In the genomic region with DNA sequence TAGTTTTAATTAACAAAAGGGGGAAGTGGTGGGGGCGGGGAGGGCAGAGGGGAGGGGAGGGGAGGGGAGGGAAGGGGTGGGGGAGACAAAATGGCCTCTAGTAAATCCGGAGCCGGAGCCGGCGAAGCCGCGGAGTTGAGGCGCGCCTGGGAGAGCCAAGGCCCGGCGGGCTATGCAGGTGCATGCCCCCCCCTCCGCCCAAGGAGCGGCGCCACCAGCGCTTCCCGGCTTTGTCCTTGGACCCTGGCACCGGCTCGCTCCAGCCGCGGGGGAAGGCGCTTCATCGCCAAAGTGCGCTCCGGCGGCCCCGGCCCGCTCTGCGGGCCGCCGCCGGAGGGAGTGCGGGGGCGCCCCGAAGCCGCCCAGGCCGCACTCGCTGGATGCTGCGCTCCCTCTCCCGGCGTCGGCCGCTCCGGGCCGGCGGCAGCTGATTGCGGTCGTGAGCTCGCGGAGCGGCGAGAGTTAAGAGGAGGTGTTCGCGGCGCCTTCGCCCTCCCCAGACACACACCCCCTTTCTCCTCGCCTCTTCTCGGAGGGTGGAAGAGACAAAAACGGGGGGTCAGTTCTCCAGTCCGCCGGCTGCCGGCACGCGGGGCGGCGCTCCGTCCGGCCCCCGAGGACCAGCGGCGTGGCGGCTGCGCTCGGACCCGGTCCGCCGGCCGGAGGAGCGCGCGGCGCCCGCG, we compare ENCODE assay signal across 8 cellular contexts. TPM values are rescaled to one million over a fixed set of nuclear protein-coding genes. Genes with fewer than 3 reads are reported as not detected.
DNase-seq lines count a peak whose midpoint lies in the region; ATAC-seq and TF ChIP-seq lines count a peak whose summit lies in the region.

A gene with protein sequence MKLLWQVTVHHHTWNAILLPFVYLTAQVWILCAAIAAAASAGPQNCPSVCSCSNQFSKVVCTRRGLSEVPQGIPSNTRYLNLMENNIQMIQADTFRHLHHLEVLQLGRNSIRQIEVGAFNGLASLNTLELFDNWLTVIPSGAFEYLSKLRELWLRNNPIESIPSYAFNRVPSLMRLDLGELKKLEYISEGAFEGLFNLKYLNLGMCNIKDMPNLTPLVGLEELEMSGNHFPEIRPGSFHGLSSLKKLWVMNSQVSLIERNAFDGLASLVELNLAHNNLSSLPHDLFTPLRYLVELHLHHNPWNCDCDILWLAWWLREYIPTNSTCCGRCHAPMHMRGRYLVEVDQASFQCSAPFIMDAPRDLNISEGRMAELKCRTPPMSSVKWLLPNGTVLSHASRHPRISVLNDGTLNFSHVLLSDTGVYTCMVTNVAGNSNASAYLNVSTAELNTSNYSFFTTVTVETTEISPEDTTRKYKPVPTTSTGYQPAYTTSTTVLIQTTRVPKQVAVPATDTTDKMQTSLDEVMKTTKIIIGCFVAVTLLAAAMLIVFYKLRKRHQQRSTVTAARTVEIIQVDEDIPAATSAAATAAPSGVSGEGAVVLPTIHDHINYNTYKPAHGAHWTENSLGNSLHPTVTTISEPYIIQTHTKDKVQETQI (minus strand): TSS at position 439 of the 683 bp plus-strand sequence. CDS start 797 bp downstream, outside the sequence.

- H3K36me3 Mint-ChIP-seq in CD14-positive monocyte = peaks cover 27 to 28% of the 10 kb centered on the region in 2 donors
- H3K36me3 Mint-ChIP-seq in activated CD8-positive, alpha-beta T cell treated with anti-CD3 and anti-CD28 coated beads for 36 hours (ENCODE audit: low read depth) = peaks cover 13% of the 10 kb centered on the region

- peak within 1 kb of the TSS in 4 of 7 donors; percentile 49 to 88 (median 75) for H3K27ac Mint-ChIP-seq in CD14-positive monocyte
- H3K27ac Mint-ChIP-seq in activated CD8-positive, alpha-beta T cell treated with anti-CD3 and anti-CD28 coated beads for 36 hours = no peak within 1 kb of the TSS

- peaks cover 6% of the 10 kb centered on the region for H3K27me3 ChIP-seq in mononuclear cell (ENCODE audit: insufficient read depth, low read length)
- H3K27me3 ChIP-seq in tibial nerve = no peaks in the 10 kb centered on the region

- DNase-seq in CD14-positive monocyte (ENCODE audit: low spot score) = no peak
- DNase-seq in activated CD8-positive, alpha-beta T cell treated with anti-CD3 and anti-CD28 coated beads for 36 hours = peak; percentile 43
- no peak for DNase-seq in tibial nerve (ENCODE audit: low spot score in 2 of 2)
- DNase-seq in cerebellar nuclear complex (lab: John Stamatoyannopoulos, UW) = no peak

- peak; percentile 47 for ATAC-seq in GM19351 (IDR thresholded peaks at IDR 0.05; ENCODE audit: unreplicated experiment)
- peak; percentile 56 for ATAC-seq in HG03432 (IDR thresholded peaks at IDR 0.05; ENCODE audit: unreplicated experiment)
- peak; percentile 26 for ATAC-seq in activated CD8-positive, alpha-beta T cell treated with anti-CD3 and anti-CD28 coated beads for 36 hours
- peak; percentile 25 for ATAC-seq in esophagus mucosa

- H3K4me3 ChIP-seq in mononuclear cell (ENCODE audit: low read length) (peak within 1 kb of the TSS; percentile 49), tibial nerve (peak within 1 kb of the TSS; percentile 39 to 72 (median 48))

- no peak for TF ChIP-seq POLR2A in tibial nerve (IDR thresholded peaks at IDR 0.05)

- peaks cover 0 to 10% (median 0%) of the 10 kb centered on the region in 3 donors for H3K36me3 ChIP-seq in tibial nerve

- H3K4me3 Mint-ChIP-seq in CD14-positive monocyte = peak within 1 kb of the TSS; percentile 87 to 90
- peak within 1 kb of the TSS; percentile 70 for H3K4me3 Mint-ChIP-seq in activated CD8-positive, alpha-beta T cell treated with anti-CD3 and anti-CD28 coated beads for 36 hours

- WGBS in tibial nerve, 2 donors = 0 to 1% methylated on average over 11 to 41 of the region's 83 CpGs

- H3K27me3 Mint-ChIP-seq in CD14-positive monocyte (ENCODE audit: low read depth in 3 of 3) = peaks cover 9 to 34% (median 21%) of the 10 kb centered on the region in 3 donors
- peaks cover 1% of the 10 kb centered on the region for H3K27me3 Mint-ChIP-seq in activated CD8-positive, alpha-beta T cell treated with anti-CD3 and anti-CD28 coated beads for 36 hours

- intact Hi-C loops in CD14-positive monocyte (cut with micrococcal nuclease) = loop anchor here in 1 of 2 donors (10.0 kb wide), 1 partner anchor 184 kb away; no protein-coding TSS in a partner anchor
- intact Hi-C loops in activated CD8-positive, alpha-beta T cell treated with anti-CD3 and anti-CD28 coated beads for 36 hours (cut with micrococcal nuclease) = loop anchor here (10.0 kb wide), 1 partner anchor 174 kb away; no protein-coding TSS in a partner anchor

- no peak for TF ChIP-seq EP300 in tibial nerve (IDR thresholded peaks at IDR 0.05)

- peak within 1 kb of the TSS; percentile 50 to 70 (median 58) for H3K27ac ChIP-seq in tibial nerve

- CTCF ChIA-PET in activated CD8-positive, alpha-beta T cell treated with anti-CD3 and anti-CD28 coated beads for 36 hours (lab: Charles Lee) = interaction anchor here (1.0 to 2.0 kb wide), 4 partner anchors 12 to 321 kb away, joined by 3 to 4 read pairs (median 4); no protein-coding TSS in a partner anchor

- POLR2A ChIA-PET in activated CD8-positive, alpha-beta T cell treated with anti-CD3 and anti-CD28 coated beads for 36 hours (lab: Charles Lee) = no interaction called here

- H3K4me1 ChIP-seq in mononuclear cell (ENCODE audit: insufficient read depth, low read length) (peaks cover 45% of the 10 kb centered on the region), tibial nerve (peaks cover 0 to 65% (median 13%) of the 10 kb centered on the region in 4 donors)

- H3K9me3 Mint-ChIP-seq in CD14-positive monocyte = peaks cover 0 to 4% (median 0%) of the 10 kb centered on the region in 7 donors
- H3K9me3 Mint-ChIP-seq in activated CD8-positive, alpha-beta T cell treated with anti-CD3 and anti-CD28 coated beads for 36 hours = no peaks in the 10 kb centered on the region

- TF ChIP-seq CTCF in CD14-positive monocyte (IDR thresholded peaks at IDR 0.05) (no peak), tibial nerve (IDR thresholded peaks at IDR 0.05) (peak in 1 of 5 experiments; percentile 10)
- TF ChIP-seq CTCF in activated CD8-positive, alpha-beta T cell treated with anti-CD3 and anti-CD28 coated beads for 36 hours (IDR thresholded peaks at IDR 0.05) = no peak

- no peaks in the 10 kb centered on the region for H3K9me3 ChIP-seq in mononuclear cell (ENCODE audit: low read depth, low read length)
- H3K9me3 ChIP-seq in tibial nerve = no peaks in the 10 kb centered on the region

- peaks cover 52% of the 10 kb centered on the region for H3K4me1 Mint-ChIP-seq in CD14-positive monocyte
- H3K4me1 Mint-ChIP-seq in activated CD8-positive, alpha-beta T cell treated with anti-CD3 and anti-CD28 coated beads for 36 hours (ENCODE audit: low read depth) = peaks cover 9% of the 10 kb centered on the region

RNA-seq across cellular contexts. Expression of the gene that starts here (rescaled TPM):
- under 1 TPM; 0.12 to 0.91 TPM for polyA plus RNA-seq in CD14-positive monocyte
- total RNA-seq in activated CD8-positive, alpha-beta T cell treated with anti-CD3 and anti-CD28 coated beads for 36 hours = not detected
- total RNA-seq in esophagus mucosa (16.7 TPM), mononuclear cell (1.3 TPM), tibial nerve (1 to 10 TPM; 2.2 to 2.4 (median 2.3) TPM)

Comparison
In these comparisons a context has a peak if more than half of its experiments do, and no peak if none do; other contexts are left out.
1. Peak in DNase-seq and ATAC-seq in activated CD8-positive, alpha-beta T cell treated with anti-CD3 and anti-CD28 coated beads for 36 hours; RNA of the gene not detected or under 1 TPM.